Comparison of ENCODE assay signal across 14 cellular contexts in genomic region chr12:179131-179884, GRCh38. TPM values are rescaled to one million over a fixed set of nuclear protein-coding genes. Genes with fewer than 3 reads are reported as not detected.
A peak's percentile ranks its signal among the peaks of the same experiment; 100 is the strongest.
DNase-seq lines count a peak whose midpoint lies in the region; ATAC-seq lines count a peak whose summit lies in the region.
"Had no signal": no experiment of that assay in that cellular context is flagged by ENCODE, and none has a peak within 500 bp of the region (broad histone marks: within the 10 kb centered on the region; RNA-seq: fewer than 3 reads in every experiment).

No MANE protein-coding gene starts in this region.

- WGBS in mesenchymal stem cell: 72% methylated on average over 11 of the region's 11 CpGs

- no peak overlapping the region for H2BK120ac ChIP-seq in mesenchymal stem cell (ENCODE audit: low read depth, low read length)

- peaks cover 0 to 2% of the 10 kb centered on the region in 2 experiments for H3K27me3 ChIP-seq in mesenchymal stem cell (ENCODE audit: control insufficient read depth in 1 of 2, insufficient read depth in 1 of 2, low read length in 2 of 2)
- H3K27me3 ChIP-seq: BLaER1 treated with 17β-estradiol and CSF1 and Interleukin-3, amounts not matched to agents 10 nM and 100 nM; foreskin keratinocyte had no signal

- peak overlapping the region; percentile 34 to 79 for H2BK12ac ChIP-seq in mesenchymal stem cell (ENCODE audit: low read length in 2 of 2)

- no peak overlapping the region for H3K4me3 ChIP-seq in mesenchymal stem cell (ENCODE audit: insufficient read depth in 1 of 2, low read depth in 1 of 2, low read length in 2 of 2)
- H3K4me3 ChIP-seq: BLaER1 treated with 17β-estradiol and CSF1 and Interleukin-3, amounts not matched to agents 10 nM and 100 nM had no signal

- DNase-seq in Daoy (ENCODE audit: low read depth) (peak; percentile 50), NCI-H1694 (lab: John Stamatoyannopoulos, UW) (peak; percentile 69), cerebellar cortex (ENCODE audit: low spot score) (peak; percentile 94), mesenchymal stem cell (peak; percentile 24), COLO829 (ENCODE audit: low spot score) (no peak), NCI-H82 treated with DMSO at 0.1 percent for 48 hours (lab: John Stamatoyannopoulos, UW; ENCODE audit: unreplicated experiment) (no peak)
- DNase-seq: activated CD4-positive, alpha-beta T cell treated with anti-CD3 and anti-CD28 coated beads for 4 hours; activated T-cell treated with anti-CD3 and anti-CD28 coated beads, Interleukin-2, amount 50 U/mL, for 1 hour; foreskin keratinocyte; naive B cell had no signal

- H2AK5ac ChIP-seq in mesenchymal stem cell (ENCODE audit: low read length, severe bottlenecking): peak overlapping the region; percentile 78

- H3K23ac ChIP-seq in mesenchymal stem cell (ENCODE audit: low read length in 2 of 2): no peak overlapping the region

- H3K4me1 ChIP-seq in mesenchymal stem cell (ENCODE audit: control insufficient read depth, insufficient read depth, low read depth, low read length): peaks cover 72% of the 10 kb centered on the region
- H3K4me1 ChIP-seq: foreskin keratinocyte had no signal

- no peak overlapping the region for H2AFZ ChIP-seq in mesenchymal stem cell (ENCODE audit: low read depth, low read length)

- H3K4ac ChIP-seq in mesenchymal stem cell (ENCODE audit: low read depth in 1 of 2, low read length in 2 of 2): peak overlapping the region in 1 of 2 experiments; percentile 87

- peaks cover under 1% of the 10 kb centered on the region for H3K79me1 ChIP-seq in mesenchymal stem cell (replicated peaks; ENCODE audit: low read length, poor library complexity, severe bottlenecking)

- no peak overlapping the region for H2BK5ac ChIP-seq in mesenchymal stem cell (ENCODE audit: low read depth, low read length, poor library complexity, severe bottlenecking)

- no peak overlapping the region for H3K4me2 ChIP-seq in mesenchymal stem cell (ENCODE audit: low read length, poor library complexity, severe bottlenecking)

- peak overlapping the region in 1 of 2 experiments; percentile 7 for H3K14ac ChIP-seq in mesenchymal stem cell (ENCODE audit: low read length in 2 of 2)

- H3K9me3 ChIP-seq in mesenchymal stem cell (ENCODE audit: control insufficient read depth, low read length): no peaks in the 10 kb centered on the region
- H3K9me3 ChIP-seq: BLaER1 treated with 17β-estradiol and CSF1 and Interleukin-3, amounts not matched to agents 10 nM and 100 nM had no signal

- no peak overlapping the region for H3K9ac ChIP-seq in mesenchymal stem cell (ENCODE audit: low read length)
- H3K9ac ChIP-seq: BLaER1 treated with 17β-estradiol and CSF1 and Interleukin-3, amounts not matched to agents 10 nM and 100 nM had no signal

- H3K27ac ChIP-seq in mesenchymal stem cell (ENCODE audit: low read length, poor library complexity, severe bottlenecking): no peak overlapping the region
- H3K27ac ChIP-seq: BLaER1 treated with 17β-estradiol and CSF1 and Interleukin-3, amounts not matched to agents 10 nM and 100 nM; foreskin keratinocyte had no signal

- H4K91ac ChIP-seq in mesenchymal stem cell (ENCODE audit: low read length): no peak overlapping the region

- H2BK15ac ChIP-seq in mesenchymal stem cell (ENCODE audit: low read depth, poor library complexity, severe bottlenecking): peak overlapping the region; percentile 95

- H4K8ac ChIP-seq in mesenchymal stem cell (ENCODE audit: low read length): no peak overlapping the region

- H3K18ac ChIP-seq in mesenchymal stem cell (ENCODE audit: low read depth in 1 of 2, low read length in 2 of 2): peak overlapping the region in 1 of 2 experiments; percentile 72

- ATAC-seq in GM18867 (IDR thresholded peaks at IDR 0.05; ENCODE audit: unreplicated experiment) (no peak), HG03432 (IDR thresholded peaks at IDR 0.05; ENCODE audit: unreplicated experiment) (no peak)
- ATAC-seq: foreskin keratinocyte had no signal

- peaks cover 0 to 3% of the 10 kb centered on the region in 2 experiments for H3K36me3 ChIP-seq in mesenchymal stem cell (ENCODE audit: control insufficient read depth in 1 of 2, insufficient read depth in 2 of 2, low read depth in 1 of 2, low read length in 2 of 2)
- H3K36me3 ChIP-seq: BLaER1 treated with 17β-estradiol and CSF1 and Interleukin-3, amounts not matched to agents 10 nM and 100 nM had no signal

RNA-seq across cellular contexts. Expression of gene SLC6A12, which starts 34.6 kb away (rescaled TPM):
- 0.57 and 3.4 TPM in 2 replicates for total RNA-seq in Daoy (2014; rRNA removed; shearing (Covaris generic))
- 0.10 TPM for polyA plus RNA-seq in mesenchymal stem cell (2013, experiment 1 of 2)
- 0.08 TPM for polyA plus RNA-seq in mesenchymal stem cell (2013, experiment 2 of 2)
- total RNA-seq: foreskin keratinocyte, OCI-LY7 had no signal
- polyA plus RNA-seq: foreskin keratinocyte had no signal

Comparison
In these comparisons a context has a peak if more than half of its experiments do, and no peak if none do; other contexts are left out.
1. DNase-seq: peak in Daoy (single experiment), NCI-H1694 (single experiment), cerebellar cortex (single experiment) and mesenchymal stem cell (single experiment); none in COLO829 (single experiment) and NCI-H82 treated with DMSO at 0.1 percent for 48 hours (single experiment).